2 cellular contexts compared by ENCODE assay signal in the genomic region with DNA sequence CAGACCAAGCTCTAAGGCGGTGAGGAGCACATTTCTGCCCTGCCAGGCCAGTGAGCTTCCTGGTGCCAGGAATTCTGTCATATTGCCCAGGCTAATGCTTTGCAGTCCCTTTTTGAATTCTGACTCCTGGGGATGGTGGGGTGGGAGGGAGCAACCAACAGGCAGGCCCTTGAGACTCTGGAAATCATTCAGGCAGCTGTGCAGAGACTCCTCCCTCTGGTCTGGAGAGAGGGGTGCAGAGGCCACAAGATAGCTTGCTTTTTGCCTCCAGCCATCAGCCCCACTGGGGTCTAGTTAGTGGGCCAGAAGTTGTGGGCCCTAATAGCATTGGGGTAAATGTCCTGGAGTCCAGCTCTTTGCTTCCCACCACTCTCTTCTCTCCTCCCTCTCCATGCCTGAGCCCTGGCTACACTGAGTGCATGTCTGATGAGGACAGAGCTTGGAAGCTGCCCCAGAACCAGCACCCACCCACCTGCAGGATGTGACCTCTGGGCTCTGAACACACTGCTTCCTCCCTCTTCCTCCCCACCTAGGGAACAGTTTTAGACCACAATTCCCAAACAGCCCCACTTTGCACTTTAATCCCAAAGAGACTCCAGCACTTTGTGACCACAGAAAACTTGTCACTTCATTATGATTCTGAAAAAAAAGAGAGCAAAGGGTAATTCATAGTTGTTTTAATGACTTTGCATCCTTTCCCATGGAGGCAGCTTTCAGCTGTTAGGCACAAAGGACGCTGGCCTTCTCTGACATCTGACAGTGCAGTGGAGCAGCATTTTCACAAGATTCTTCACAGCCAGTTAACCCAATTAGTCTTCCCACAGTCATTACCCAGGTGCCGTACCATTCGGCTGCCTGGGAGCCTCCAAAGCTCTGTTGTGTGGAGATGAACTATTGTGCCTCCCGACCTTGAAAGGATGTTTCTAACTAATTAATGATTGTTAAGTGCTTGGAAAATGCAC.
TF ChIP-seq lines count a peak whose summit lies in the region.

No MANE protein-coding gene starts in this region.

TF ChIP-seq in SK-N-SH treated with all-trans-retinoic acid at 6 μM for 48 hours, 23 proteins besides CTCF, POLR2A, EP300 and RAD21:
- TF ChIP-seq, protein P1, sequence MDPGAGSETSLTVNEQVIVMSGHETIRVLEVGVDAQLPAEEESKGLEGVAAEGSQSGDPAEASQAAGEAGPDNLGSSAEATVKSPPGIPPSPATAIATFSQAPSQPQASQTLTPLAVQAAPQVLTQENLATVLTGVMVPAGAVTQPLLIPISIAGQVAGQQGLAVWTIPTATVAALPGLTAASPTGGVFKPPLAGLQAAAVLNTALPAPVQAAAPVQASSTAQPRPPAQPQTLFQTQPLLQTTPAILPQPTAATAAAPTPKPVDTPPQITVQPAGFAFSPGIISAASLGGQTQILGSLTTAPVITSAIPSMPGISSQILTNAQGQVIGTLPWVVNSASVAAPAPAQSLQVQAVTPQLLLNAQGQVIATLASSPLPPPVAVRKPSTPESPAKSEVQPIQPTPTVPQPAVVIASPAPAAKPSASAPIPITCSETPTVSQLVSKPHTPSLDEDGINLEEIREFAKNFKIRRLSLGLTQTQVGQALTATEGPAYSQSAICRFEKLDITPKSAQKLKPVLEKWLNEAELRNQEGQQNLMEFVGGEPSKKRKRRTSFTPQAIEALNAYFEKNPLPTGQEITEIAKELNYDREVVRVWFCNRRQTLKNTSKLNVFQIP (CRISPR knock-in tag; IDR thresholded peaks at IDR 0.05; ENCODE audit: borderline replicate concordance, low read depth): no peak
- TF ChIP-seq ISL1 (CRISPR knock-in tag; IDR thresholded peaks at IDR 0.05) (no peak), ZC3H10 (CRISPR knock-in tag; IDR thresholded peaks at IDR 0.05) (no peak), ARNTL (CRISPR knock-in tag; IDR thresholded peaks at IDR 0.05; ENCODE audit: borderline replicate concordance, low read depth) (no peak), BACH2 (CRISPR knock-in tag; IDR thresholded peaks at IDR 0.05; ENCODE audit: borderline replicate concordance) (no peak), SNAI2 (CRISPR knock-in tag; IDR thresholded peaks at IDR 0.05) (no peak)

TF ChIP-seq in SK-N-SH, 30 proteins besides CTCF, POLR2A, EP300 and RAD21 (continued from another document):
- TF ChIP-seq NRF1 (IDR thresholded peaks at IDR 0.05; ENCODE audit: low read depth, low read length): no peak
- TF ChIP-seq JUND (IDR thresholded peaks at IDR 0.05): no peak
- TF ChIP-seq NFIC (IDR thresholded peaks at IDR 0.05; ENCODE audit: borderline replicate concordance): no peak
- no peak for TF ChIP-seq TEAD4 (IDR thresholded peaks at IDR 0.05; ENCODE audit: borderline replicate concordance, insufficient read depth)
- no peak for TF ChIP-seq GATA2 (CRISPR knock-in tag; IDR thresholded peaks at IDR 0.05)
- TF ChIP-seq, protein P2, sequence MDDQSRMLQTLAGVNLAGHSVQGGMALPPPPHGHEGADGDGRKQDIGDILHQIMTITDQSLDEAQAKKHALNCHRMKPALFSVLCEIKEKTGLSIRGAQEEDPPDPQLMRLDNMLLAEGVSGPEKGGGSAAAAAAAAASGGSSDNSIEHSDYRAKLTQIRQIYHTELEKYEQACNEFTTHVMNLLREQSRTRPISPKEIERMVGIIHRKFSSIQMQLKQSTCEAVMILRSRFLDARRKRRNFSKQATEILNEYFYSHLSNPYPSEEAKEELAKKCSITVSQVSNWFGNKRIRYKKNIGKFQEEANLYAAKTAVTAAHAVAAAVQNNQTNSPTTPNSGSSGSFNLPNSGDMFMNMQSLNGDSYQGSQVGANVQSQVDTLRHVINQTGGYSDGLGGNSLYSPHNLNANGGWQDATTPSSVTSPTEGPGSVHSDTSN (IDR thresholded peaks at IDR 0.05): no peak
- TF ChIP-seq MEF2A (IDR thresholded peaks at IDR 0.05; ENCODE audit: borderline replicate concordance, low read depth): no peak
- no peak for TF ChIP-seq RCOR1 (IDR thresholded peaks at IDR 0.05; ENCODE audit: low read length)
- no peak for TF ChIP-seq FOXM1 (IDR thresholded peaks at IDR 0.05; ENCODE audit: low read depth)
- TF ChIP-seq SIN3A (IDR thresholded peaks at IDR 0.05; ENCODE audit: borderline replicate concordance, low read depth, low read length): no peak
- no peak for TF ChIP-seq RXRA (IDR thresholded peaks at IDR 0.05; ENCODE audit: borderline replicate concordance, low read depth)
- no peak for TF ChIP-seq MXI1 (IDR thresholded peaks at IDR 0.05; ENCODE audit: low read depth, low read length)
- no peak for TF ChIP-seq GABPA (IDR thresholded peaks at IDR 0.05; ENCODE audit: low read depth)
- no peak for TF ChIP-seq EZH2phosphoT487 (IDR thresholded peaks at IDR 0.05; ENCODE audit: borderline replicate concordance, low read depth)
- TF ChIP-seq ELF1 (IDR thresholded peaks at IDR 0.05): no peak
- no peak for TF ChIP-seq RFX5 (IDR thresholded peaks at IDR 0.05; ENCODE audit: low read length)
